9 cellular contexts compared by ENCODE assay signal in the genomic region with DNA sequence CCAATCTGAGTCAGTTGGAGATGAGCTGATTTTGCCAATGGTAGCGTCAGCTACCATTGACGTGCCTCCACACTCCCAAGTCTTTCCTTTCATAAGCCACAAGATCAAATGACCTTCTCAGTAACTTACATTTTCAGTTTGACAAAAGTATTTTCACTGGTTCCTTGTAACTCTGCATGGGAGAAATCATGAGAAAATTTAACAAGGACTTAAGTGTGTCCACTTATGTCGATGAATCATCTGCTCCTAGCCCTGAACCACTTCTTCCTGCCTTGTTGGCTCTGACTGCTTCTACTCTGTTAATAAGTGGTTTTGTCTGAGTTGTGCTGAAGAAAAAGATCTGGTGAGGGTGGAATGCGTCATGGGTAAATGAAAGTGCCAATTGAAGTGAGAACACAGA.
DNase-seq lines count a peak whose midpoint lies in the region; ATAC-seq, FAIRE-seq and TF ChIP-seq lines count a peak whose summit lies in the region.
"Had no signal": no experiment of that assay in that cellular context is flagged by ENCODE, and none has a peak within 500 bp of the region (broad histone marks: within the 10 kb centered on the region; RNA-seq: fewer than 3 reads in every experiment).

No MANE protein-coding gene starts in this region.

- H3K9me3 Mint-ChIP-seq in activated CD4-positive, alpha-beta memory T cell treated with anti-CD3 and anti-CD28 coated beads for 36 hours = no peaks in the 10 kb centered on the region

- H3K27ac Mint-ChIP-seq in activated CD4-positive, alpha-beta memory T cell treated with anti-CD3 and anti-CD28 coated beads for 36 hours = peak overlapping the region; percentile 28

- peak; percentile 33 for DNase-seq in activated CD4-positive, alpha-beta memory T cell treated with anti-CD3 and anti-CD28 coated beads for 36 hours
- DNase-seq in myocyte (ENCODE audit: low read depth) (peak; percentile 74), caudate nucleus (lab: John Stamatoyannopoulos, UW) (no peak), NCI-H510A (lab: John Stamatoyannopoulos, UW) (no peak), UCSD-AML1 (lab: John Stamatoyannopoulos, UW; ENCODE audit: unreplicated experiment) (no peak), kidney (no peak)

- intact Hi-C loops in activated CD4-positive, alpha-beta memory T cell treated with anti-CD3 and anti-CD28 coated beads for 36 hours (cut with micrococcal nuclease) = loop anchor here (1.0 to 5.0 kb wide), 4 partner anchors 10 to 142 kb away; no protein-coding TSS in a partner anchor
- intact Hi-C loops in kidney (cut with DNase I) = no loop called here

- H3K36me3 ChIP-seq in kidney (ENCODE audit: control insufficient read depth in 1 of 2, insufficient read depth in 2 of 2, low read length in 2 of 2) = no peaks in the 10 kb centered on the region
- H3K36me3 ChIP-seq: thoracic aorta had no signal

- H3K4me3 Mint-ChIP-seq in activated CD4-positive, alpha-beta memory T cell treated with anti-CD3 and anti-CD28 coated beads for 36 hours = no peak overlapping the region

- H3K9ac ChIP-seq in kidney (ENCODE audit: low read length in 2 of 2) = no peak overlapping the region

- no peak for TF ChIP-seq CTCF in kidney (IDR thresholded peaks at IDR 0.05; ENCODE audit: borderline replicate concordance, extremely low read depth, insufficient read depth)

- no peak for FAIRE-seq in kidney (lab: Jason Lieb, UNC)

- no peaks in the 10 kb centered on the region for H3K4me1 ChIP-seq in kidney (ENCODE audit: control insufficient read depth in 1 of 2, insufficient read depth in 1 of 2, low read depth in 1 of 2, low read length in 2 of 2)

- POLR2A ChIA-PET in activated CD4-positive, alpha-beta memory T cell treated with anti-CD3 and anti-CD28 coated beads for 36 hours (lab: Charles Lee) = interaction anchor here (0.6 kb wide), 1 partner anchor 101 kb away, joined by 3 read pairs; a partner anchor contains a TSS

- H3K9me3 ChIP-seq in kidney (ENCODE audit: control insufficient read depth in 1 of 2, low read length in 2 of 2) = no peaks in the 10 kb centered on the region
- H3K9me3 ChIP-seq: thoracic aorta had no signal

- ATAC-seq in GM18508 (IDR thresholded peaks at IDR 0.05; ENCODE audit: insufficient read depth, unreplicated experiment) = peak; percentile 61
- ATAC-seq in HG02678 (IDR thresholded peaks at IDR 0.05; ENCODE audit: unreplicated experiment) = peak; percentile 88

- H3K4me1 Mint-ChIP-seq in activated CD4-positive, alpha-beta memory T cell treated with anti-CD3 and anti-CD28 coated beads for 36 hours (ENCODE audit: low read depth) = peaks cover 19% of the 10 kb centered on the region

- no peaks in the 10 kb centered on the region for H3K27me3 Mint-ChIP-seq in activated CD4-positive, alpha-beta memory T cell treated with anti-CD3 and anti-CD28 coated beads for 36 hours

- H3K36me3 Mint-ChIP-seq in activated CD4-positive, alpha-beta memory T cell treated with anti-CD3 and anti-CD28 coated beads for 36 hours = peaks cover 1% of the 10 kb centered on the region

- H3K4me3 ChIP-seq in kidney (ENCODE audit: low read length in 2 of 2) = no peak overlapping the region
- H3K4me3 ChIP-seq: thoracic aorta had no signal

- CTCF ChIA-PET in activated CD4-positive, alpha-beta memory T cell treated with anti-CD3 and anti-CD28 coated beads for 36 hours (lab: Charles Lee) = interaction anchor here (1.3 to 1.5 kb wide), 2 partner anchors 14 to 275 kb away, joined by 3 to 4 read pairs; no protein-coding TSS in a partner anchor

- no peak overlapping the region for H3K27ac ChIP-seq in caudate nucleus (ENCODE audit: low read depth, low read length)
- no peak overlapping the region for H3K27ac ChIP-seq in kidney (ENCODE audit: low read depth in 2 of 2, low read length in 2 of 2)
- H3K27ac ChIP-seq: thoracic aorta had no signal

Comparison
In these comparisons a context has a peak if more than half of its experiments do, and no peak if none do; other contexts are left out.
1. DNase-seq: peak in activated CD4-positive, alpha-beta memory T cell treated with anti-CD3 and anti-CD28 coated beads for 36 hours (single experiment) and myocyte (single experiment); none in caudate nucleus (0 of 61), NCI-H510A (single experiment), UCSD-AML1 (single experiment) and kidney (single experiment).